ENCODE assay signal across 19 cellular contexts in the genomic region with DNA sequence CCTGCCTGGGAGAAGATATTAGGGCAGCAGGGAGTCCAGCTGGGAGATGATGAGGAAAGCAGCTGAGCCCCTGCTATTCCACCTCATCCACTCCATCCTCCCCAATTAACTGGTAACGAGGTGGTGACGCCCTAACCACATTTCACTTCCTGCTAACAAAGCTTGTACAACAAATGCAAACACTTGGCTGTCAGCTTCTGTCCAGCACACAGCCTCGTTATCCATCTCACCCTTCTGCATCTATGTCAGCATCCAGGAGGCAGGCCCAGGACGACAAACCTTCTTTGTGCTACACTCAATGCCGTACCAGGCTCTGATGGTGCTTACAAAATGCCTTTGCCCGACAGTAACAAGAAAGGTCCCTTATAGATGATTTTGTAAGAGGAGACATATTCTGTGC.
DNase-seq lines count a peak whose midpoint lies in the region; ATAC-seq and TF ChIP-seq lines count a peak whose summit lies in the region.
"Had no signal": no experiment of that assay in that cellular context is flagged by ENCODE, and none has a peak within 500 bp of the region (broad histone marks: within the 10 kb centered on the region; RNA-seq: fewer than 3 reads in every experiment).

No MANE protein-coding gene starts in this region.

- DNase-seq in NCI-H2196 (lab: John Stamatoyannopoulos, UW; ENCODE audit: unreplicated experiment) (peak; percentile 14), NCI-H2196 treated with DMSO at 0.1 percent for 48 hours (lab: John Stamatoyannopoulos, UW; ENCODE audit: unreplicated experiment) (no peak), NCI-H2227 treated with DMSO at 0.1 percent for 48 hours (lab: John Stamatoyannopoulos, UW) (peak; percentile 69), putamen (ENCODE audit: low spot score) (peak; percentile 90), erythroblast (lab: John Stamatoyannopoulos, UW) (no peak)
- no peak for DNase-seq in activated naive CD4-positive, alpha-beta T cell treated with anti-CD3 and anti-CD28 coated beads, Interleukin-2, amount 50 U/mL, for 16 hours
- DNase-seq: activated CD8-positive, alpha-beta memory T cell treated with anti-CD3 and anti-CD28 coated beads, Interleukin-2, amount 10 ng/mL, durations not matched to agents 7 days and 5 days; activated naive CD4-positive, alpha-beta T cell; effector memory CD4-positive, alpha-beta T cell; lower lobe of right lung; NCI-H1694 treated with DMSO at 0.1 percent for 48 hours; SK-N-SH; stimulated activated naive CD4-positive, alpha-beta T cell had no signal

- ATAC-seq in GM18907 (IDR thresholded peaks at IDR 0.05; ENCODE audit: unreplicated experiment): no peak
- ATAC-seq: activated CD8-positive, alpha-beta memory T cell treated with anti-CD3 and anti-CD28 coated beads, Interleukin-2, amount 10 ng/mL, durations not matched to agents 7 days and 5 days; HCT116; K562; lower lobe of right lung had no signal

- TF ChIP-seq POLR2A in erythroblast (IDR thresholded peaks at IDR 0.05; ENCODE audit: low read length): no peak

- H3K27ac ChIP-seq in cingulate gyrus (ENCODE audit: low read depth, low read length): peak overlapping the region; percentile 96
- H3K27ac ChIP-seq: breast epithelium, lower lobe of right lung, neutrophil had no signal

Comparison
In these comparisons a context has a peak if more than half of its experiments do, and no peak if none do; other contexts are left out.
1. DNase-seq: peak in NCI-H2196 (single experiment), NCI-H2227 treated with DMSO at 0.1 percent for 48 hours (single experiment) and putamen (single experiment); none in NCI-H2196 treated with DMSO at 0.1 percent for 48 hours (single experiment), activated naive CD4-positive, alpha-beta T cell treated with anti-CD3 and anti-CD28 coated beads, Interleukin-2, amount 50 U/mL, for 16 hours (single experiment) and erythroblast (0 of 2).